Comparison of ENCODE assay signal across 20 cellular contexts in genomic region chr11:100472727-100473389, GRCh38.
DNase-seq lines count a peak whose midpoint lies in the region; ATAC-seq, FAIRE-seq and TF ChIP-seq lines count a peak whose summit lies in the region.
"Had no signal": no experiment of that assay in that cellular context is flagged by ENCODE, and none has a peak within 500 bp of the region (broad histone marks: within the 10 kb centered on the region; RNA-seq: fewer than 3 reads in every experiment).

No MANE protein-coding gene starts in this region.

- TF ChIP-seq CTCF in right atrium auricular region (IDR thresholded peaks at IDR 0.05) (no peak), HepG2 (CRISPR knock-in tag; IDR thresholded peaks at IDR 0.05) (no peak), right lobe of liver (IDR thresholded peaks at IDR 0.05) (no peak), tibial artery (IDR thresholded peaks at IDR 0.05) (no peak)

- FAIRE-seq in HepG2 (lab: Jason Lieb, UNC) (no peak), GM12892 (lab: Jason Lieb, UNC) (no peak)
- FAIRE-seq: G401.6, GM19239 had no signal

- WGBS in HepG2 (ENCODE audit: low lambda C conversion rate), result 0% methylated on average over 2 of the region's 2 CpGs
- WGBS in right lobe of liver (ENCODE audit: insufficient coverage, low coverage, low lambda C conversion rate, missing lambda C conversion rate), result 48% methylated on average over 2 of the region's 2 CpGs

- TF ChIP-seq POLR2A in HepG2 (IDR thresholded peaks at IDR 0.05; ENCODE audit: insufficient read depth in 1 of 2, low read depth in 2 of 2, low read length in 2 of 2), result no peak
- no peak for TF ChIP-seq POLR2A in right lobe of liver (IDR thresholded peaks at IDR 0.05)
- TF ChIP-seq POLR2A in GM12892 (IDR thresholded peaks at IDR 0.05; ENCODE audit: low read depth, low read length), result no peak

- no peak overlapping the region for H3K9ac ChIP-seq in HepG2 (ENCODE audit: insufficient read depth, low read depth, low read length)
- H3K9ac ChIP-seq: BLaER1 had no signal

- H2AFZ ChIP-seq in HepG2 (ENCODE audit: low read length), result no peak overlapping the region
- H2AFZ ChIP-seq: GM23338 had no signal

- H3K4me2 ChIP-seq in HepG2 (ENCODE audit: low read depth, low read length), result no peak overlapping the region
- H3K4me2 ChIP-seq: BLaER1, GM23338 had no signal

- H3K9me3 ChIP-seq in right atrium auricular region (no peaks in the 10 kb centered on the region), HepG2 (ENCODE audit: low read length) (no peaks in the 10 kb centered on the region), right lobe of liver (no peaks in the 10 kb centered on the region), tibial artery (no peaks in the 10 kb centered on the region)
- H3K9me3 ChIP-seq: BLaER1, Caco-2 had no signal

- intact Hi-C loops in Right ventricle myocardium superior (cut with DNase I), result no loop called here
- intact Hi-C loops in HepG2 (cut with micrococcal nuclease; ENCODE audit: unreplicated experiment), result no loop called here
- intact Hi-C loops in right lobe of liver (cut with DNase I), result no loop called here
- intact Hi-C loops in tibial artery (cut with DNase I; ENCODE audit: low total_unique reads), result no loop called here

- H4K20me1 ChIP-seq in HepG2 (ENCODE audit: insufficient read depth, low read length), result no peaks in the 10 kb centered on the region
- H4K20me1 ChIP-seq: BLaER1 had no signal

- in situ Hi-C loops in HepG2 (cut with HindIII; ENCODE audit: extremely low pct_ligation_motif_present, low pct_unique_long_range_greater_than_20kb), result no loop called here

- no peak for TF ChIP-seq RAD21 in HepG2 (CRISPR knock-in tag; IDR thresholded peaks at IDR 0.05)

- TF ChIP-seq EP300 in HepG2 (IDR thresholded peaks at IDR 0.05; ENCODE audit: low read depth in 2 of 2, low read length in 2 of 2), result no peak
- TF ChIP-seq EP300 in HepG2 (CRISPR knock-in tag; IDR thresholded peaks at IDR 0.05; ENCODE audit: borderline replicate concordance), result no peak

- POLR2A ChIA-PET in HepG2 (lab: Yijun Ruan, JAX), result no interaction called here

- no peaks in the 10 kb centered on the region for H3K79me2 ChIP-seq in HepG2 (ENCODE audit: insufficient read depth, low read length)

- DNase-seq in Right ventricle myocardium superior (no peak), right atrium auricular region (ENCODE audit: low spot score) (no peak), HepG2 (ENCODE audit: low spot score) (no peak), right lobe of liver (no peak), OCI-M1 (lab: John Stamatoyannopoulos, UW) (peak; percentile 2), tibial artery (no peak), GM12892 (ENCODE audit: insufficient read length) (no peak)
- DNase-seq: 8988T; Caco-2; CD4-positive, CD25-positive, alpha-beta regulatory T cell; CD8-positive, alpha-beta T cell; DMS153; DND-41; H9 had no signal

- H3K4me3 ChIP-seq in right atrium auricular region, result no peak overlapping the region
- H3K4me3 ChIP-seq in HepG2 (replicated peaks in 1 of 3; ENCODE audit: insufficient read depth in 1 of 3, low read depth in 2 of 3, low read length in 3 of 3), result no peak overlapping the region
- H3K4me3 ChIP-seq in right lobe of liver, result no peak overlapping the region
- H3K4me3 ChIP-seq in tibial artery, result no peak overlapping the region
- H3K4me3 ChIP-seq: BLaER1, GM23338 had no signal

- ATAC-seq in Right ventricle myocardium superior (ENCODE audit: poor library complexity), result peak; percentile 65
- no peak for ATAC-seq in HepG2
- no peak for ATAC-seq in right lobe of liver
- ATAC-seq: CD8-positive, alpha-beta T cell; GM23338; HCT116 had no signal

- no peaks in the 10 kb centered on the region for H3K27me3 ChIP-seq in right atrium auricular region
- no peaks in the 10 kb centered on the region for H3K27me3 ChIP-seq in HepG2 (ENCODE audit: control insufficient read depth in 1 of 2, insufficient read depth in 2 of 2, low read length in 2 of 2)
- H3K27me3 ChIP-seq in right lobe of liver, result no peaks in the 10 kb centered on the region
- H3K27me3 ChIP-seq in tibial artery, result no peaks in the 10 kb centered on the region
- H3K27me3 ChIP-seq: BLaER1 had no signal

- CTCF ChIA-PET in HepG2 (lab: Yijun Ruan, JAX; ENCODE audit: low intra/inter-chr PET ratio, low total read pairs), result no interaction called here

- H3K4me1 ChIP-seq in right atrium auricular region, result peaks cover 0 to 9% of the 10 kb centered on the region in 2 donors
- H3K4me1 ChIP-seq in HepG2 (ENCODE audit: insufficient read depth, low read length), result no peaks in the 10 kb centered on the region
- no peaks in the 10 kb centered on the region for H3K4me1 ChIP-seq in right lobe of liver
- no peaks in the 10 kb centered on the region for H3K4me1 ChIP-seq in tibial artery
- H3K4me1 ChIP-seq: Caco-2 had no signal

- no TSS peak for BruUV-seq in HepG2 (replicated peaks; lab: Mats Ljungman, UMichigan)

- H3K36me3 ChIP-seq in right atrium auricular region (no peaks in the 10 kb centered on the region), HepG2 (replicated peaks in 1 of 2; ENCODE audit: control insufficient read depth in 1 of 2, insufficient read depth in 2 of 2, low read length in 2 of 2) (no peaks in the 10 kb centered on the region), right lobe of liver (no peaks in the 10 kb centered on the region), tibial artery (no peaks in the 10 kb centered on the region)
- H3K36me3 ChIP-seq: BLaER1 had no signal

- H3K27ac ChIP-seq in right atrium auricular region (no peak overlapping the region), HepG2 (ENCODE audit: extremely low read length, insufficient read depth, low read length) (no peak overlapping the region), right lobe of liver (no peak overlapping the region), tibial artery (no peak overlapping the region)
- H3K27ac ChIP-seq: BLaER1, C4-2B had no signal

TF ChIP-seq in HepG2, 621 proteins besides CTCF, POLR2A, EP300 and RAD21:
- TF ChIP-seq ZNF780A (CRISPR knock-in tag; IDR thresholded peaks at IDR 0.05) (no peak), HOXA5 (CRISPR knock-in tag; IDR thresholded peaks at IDR 0.05) (no peak), ZNF747 (CRISPR knock-in tag; IDR thresholded peaks at IDR 0.05; ENCODE audit: borderline replicate concordance) (no peak), SP4 (CRISPR knock-in tag; IDR thresholded peaks at IDR 0.05) (no peak), TCF7L2 (IDR thresholded peaks at IDR 0.05; ENCODE audit: low read depth, low read length) (no peak), ZZZ3 (CRISPR knock-in tag; IDR thresholded peaks at IDR 0.05; ENCODE audit: borderline replicate concordance) (no peak), REPIN1 (CRISPR knock-in tag; IDR thresholded peaks at IDR 0.05; ENCODE audit: borderline replicate concordance, low read depth) (no peak), MAFK (conservative IDR thresholded peaks at IDR 0.05 in 1 of 2, IDR thresholded peaks at IDR 0.05 in 1 of 2; ENCODE audit: low read length in 2 of 2) (peak; percentile 16 to 65; a peak in 2 of 4 replicates), MAFF (IDR thresholded peaks at IDR 0.05; ENCODE audit: low read depth, low read length) (peak; percentile 38; the same call in 1 of the 2 replicates), ZSCAN9 (CRISPR knock-in tag; IDR thresholded peaks at IDR 0.05; ENCODE audit: borderline replicate concordance) (no peak), RFXAP (CRISPR knock-in tag; IDR thresholded peaks at IDR 0.05; ENCODE audit: borderline replicate concordance) (no peak), SETDB1 (CRISPR knock-in tag; IDR thresholded peaks at IDR 0.05; ENCODE audit: borderline replicate concordance) (no peak), CCAR2 (optimal IDR thresholded peaks at IDR 0.05; ENCODE audit: low read depth, low read length) (no peak), RFXANK (CRISPR knock-in tag; IDR thresholded peaks at IDR 0.05) (no peak)
- TF ChIP-seq, protein P1, sequence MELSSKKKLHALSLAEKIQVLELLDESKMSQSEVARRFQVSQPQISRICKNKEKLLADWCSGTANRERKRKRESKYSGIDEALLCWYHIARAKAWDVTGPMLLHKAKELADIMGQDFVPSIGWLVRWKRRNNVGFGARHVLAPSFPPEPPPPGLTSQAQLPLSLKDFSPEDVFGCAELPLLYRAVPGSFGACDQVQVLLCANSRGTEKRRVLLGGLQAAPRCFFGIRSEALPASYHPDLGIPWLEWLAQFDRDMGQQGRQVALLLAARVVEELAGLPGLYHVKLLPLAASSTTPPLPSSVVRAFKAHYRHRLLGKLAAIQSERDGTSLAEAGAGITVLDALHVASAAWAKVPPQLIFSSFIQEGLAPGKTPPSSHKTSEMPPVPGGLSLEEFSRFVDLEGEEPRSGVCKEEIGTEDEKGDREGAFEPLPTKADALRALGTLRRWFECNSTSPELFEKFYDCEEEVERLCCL (CRISPR knock-in tag; IDR thresholded peaks at IDR 0.05; ENCODE audit: borderline replicate concordance), result no peak
